Comparison of ENCODE assay signal across 26 cellular contexts in the genomic region with DNA sequence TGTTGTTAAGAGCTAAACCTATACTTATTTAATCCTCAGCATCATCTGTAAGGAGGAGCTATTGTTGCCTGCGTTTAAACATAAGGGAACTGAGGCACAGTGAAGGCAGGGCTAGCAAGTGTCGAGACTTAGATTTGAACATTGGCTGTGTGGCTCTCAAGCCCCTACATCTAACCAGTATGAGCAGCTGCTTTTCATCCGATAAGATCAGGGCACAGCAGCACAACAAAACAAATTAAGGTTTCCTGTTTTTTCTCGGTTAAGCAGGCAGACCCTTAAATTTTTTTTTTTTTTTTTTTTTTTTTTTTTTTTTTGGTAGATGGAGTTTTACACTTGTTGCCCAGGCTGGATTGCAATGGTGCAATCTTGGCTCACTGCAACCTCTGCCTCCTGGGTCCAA. TPM values are rescaled to one million over a fixed set of nuclear protein-coding genes. Genes with fewer than 3 reads are reported as not detected.
"Had no signal": no experiment of that assay in that cellular context is flagged by ENCODE, and none has a peak within 500 bp of the region (broad histone marks: within the 10 kb centered on the region; RNA-seq: fewer than 3 reads in every experiment).

No MANE protein-coding gene starts in this region.

- FAIRE-seq: HepG2 had no signal

- H3K27ac ChIP-seq: RWPE1 had no signal

- H3K27me3 ChIP-seq: MG63 had no signal

- H3K9me3 ChIP-seq: MG63 had no signal

- H3K4me3 ChIP-seq: MG63 had no signal

- ATAC-seq: HepG2 had no signal

- DNase-seq: IMR-90, Karpas-422, KG1, MG63, NCI-H1092, NCI-H1105 treated with DMSO at 0.1 percent for 48 hours, NCI-H1417 treated with DMSO at 0.1 percent for 48 hours, NCI-H146, NCI-H1694 treated with DMSO at 0.1 percent for 48 hours, NCI-H1930, NCI-H2081, NCI-H2107, NCI-H2171, NCI-H226, NCI-H446, NCI-H510A, NCI-H524 treated with DMSO at 0.1 percent for 48 hours, NCI-H69, NCI-H774, SHP77, SW 1271, T-helper 1 cell had no signal

- H3K36me3 ChIP-seq: MG63 had no signal

RNA-seq across cellular contexts. Expression of a gene that starts 35.6 kb away (rescaled TPM):
- total RNA-seq: HepG2, HT1080, SK-MEL-5 had no signal
